In the genomic region with DNA sequence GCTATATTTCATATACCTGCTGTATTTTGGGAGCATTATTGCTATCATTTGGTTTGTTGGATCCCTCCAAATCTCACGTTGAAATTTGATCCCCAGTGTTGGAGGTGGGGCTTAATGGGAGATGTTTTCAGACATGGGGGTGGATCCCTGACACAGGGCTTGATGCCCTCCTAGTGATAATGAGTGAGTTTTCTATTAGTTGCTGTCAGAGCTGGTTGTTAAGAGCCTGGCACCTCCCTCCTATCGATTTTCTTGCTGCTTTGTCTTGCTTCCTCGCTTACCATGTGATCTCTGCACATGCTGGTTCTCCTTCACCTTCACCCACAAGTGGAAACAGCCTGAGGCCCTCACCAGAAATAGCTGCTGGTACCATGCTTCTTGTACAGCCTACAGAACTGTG, we compare ENCODE assay signal across 15 cellular contexts.
DNase-seq lines count a peak whose midpoint lies in the region; ATAC-seq and TF ChIP-seq lines count a peak whose summit lies in the region.
"Had no signal": no experiment of that assay in that cellular context is flagged by ENCODE, and none has a peak within 500 bp of the region (broad histone marks: within the 10 kb centered on the region; RNA-seq: fewer than 3 reads in every experiment).

No MANE protein-coding gene starts in this region.

- H3K36me3 ChIP-seq in psoas muscle (ENCODE audit: insufficient read depth in 1 of 2, low read depth in 1 of 2) (no peaks in the 10 kb centered on the region), brain microvascular endothelial cell (replicated peaks) (no peaks in the 10 kb centered on the region)
- H3K36me3 ChIP-seq: adrenal gland had no signal

- intact Hi-C loops in psoas muscle (cut with DNase I), result loop anchor here (10.0 kb wide), 3 partner anchors 179 to 421 kb away; no protein-coding TSS in a partner anchor

- peak; percentile 45 for DNase-seq in COLO668 (lab: John Stamatoyannopoulos, UW; ENCODE audit: unreplicated experiment)
- DNase-seq in NCI-H2227 (lab: John Stamatoyannopoulos, UW; ENCODE audit: unreplicated experiment), result peak; percentile 30
- DNase-seq in psoas muscle, result no peak
- DNase-seq in NCI-H345 (lab: John Stamatoyannopoulos, UW), result no peak
- no peak for DNase-seq in brain microvascular endothelial cell
- DNase-seq: adrenal gland; effector CD4-positive, alpha-beta T cell; left colon; NCI-H1694 treated with DMSO at 0.1 percent for 48 hours; nucleus accumbens; stimulated activated CD8-positive, alpha-beta memory T cell treated with anti-CD3 and anti-CD28 coated beads, Interleukin-4, amount 100 ng/mL, for 48 hours; SW 1271 had no signal

- H3K27me3 ChIP-seq in psoas muscle (ENCODE audit: insufficient read depth in 3 of 3, low read length in 2 of 3) (no peaks in the 10 kb centered on the region), brain microvascular endothelial cell (replicated peaks) (no peaks in the 10 kb centered on the region)
- H3K27me3 ChIP-seq: adrenal gland had no signal

- in situ Hi-C loops in brain microvascular endothelial cell (cut with HindIII; ENCODE audit: low pct_ligation_motif_present, low sequenced_read_pairs), result no loop called here

- H3K4me3 ChIP-seq in psoas muscle, result no peak overlapping the region
- no peak overlapping the region for H3K4me3 ChIP-seq in brain microvascular endothelial cell (ENCODE audit: low read depth, low read length)
- H3K4me3 ChIP-seq: adrenal gland, K562 had no signal

- WGBS in psoas muscle, 3 donors, result 92 to 94% (median 92%) methylated on average over 3 of the region's 3 CpGs

- TF ChIP-seq CTCF in psoas muscle (IDR thresholded peaks at IDR 0.05) (no peak), brain microvascular endothelial cell (IDR thresholded peaks at IDR 0.05; ENCODE audit: low read depth, low read length, missing control alignments) (no peak)

- H3K9me3 ChIP-seq in psoas muscle, result no peaks in the 10 kb centered on the region
- H3K9me3 ChIP-seq: adrenal gland had no signal

- H3K27ac ChIP-seq in cingulate gyrus (ENCODE audit: low read depth, low read length), result peak overlapping the region; percentile 57
- H3K27ac ChIP-seq in psoas muscle, result peak overlapping the region; percentile 93
- H3K27ac ChIP-seq in brain microvascular endothelial cell, result no peak overlapping the region

- H3K4me1 ChIP-seq in psoas muscle, result peaks cover 26% of the 10 kb centered on the region

- ATAC-seq in psoas muscle, result no peak
- ATAC-seq in HG02759 (IDR thresholded peaks at IDR 0.05; ENCODE audit: unreplicated experiment), result no peak
- ATAC-seq: K562, left colon had no signal

Comparison
In these comparisons a context has a peak if more than half of its experiments do, and no peak if none do; other contexts are left out.
1. DNase-seq: peak in COLO668 (single experiment) and NCI-H2227 (single experiment); none in psoas muscle (0 of 2), NCI-H345 (single experiment) and brain microvascular endothelial cell (single experiment).